ENCODE assay signal across 17 cellular contexts in genomic region chr3:141330718-141331369, GRCh38. TPM values are rescaled to one million over a fixed set of nuclear protein-coding genes. Genes with fewer than 3 reads are reported as not detected.
DNase-seq lines count a peak whose midpoint lies in the region; ATAC-seq and TF ChIP-seq lines count a peak whose summit lies in the region.
"Had no signal": no experiment of that assay in that cellular context is flagged by ENCODE, and none has a peak within 500 bp of the region (broad histone marks: within the 10 kb centered on the region; RNA-seq: fewer than 3 reads in every experiment).

No MANE protein-coding gene starts in this region.

- H3K4me2 ChIP-seq in PC-9 (peak overlapping the region; percentile 46), fibroblast of lung (ENCODE audit: extremely low read depth, insufficient read depth, low read length) (no peak overlapping the region), smooth muscle cell (peak overlapping the region; percentile 58)

- 89% methylated on average over 3 of the region's 3 CpGs for WGBS in smooth muscle cell (ENCODE audit: low lambda C conversion rate)

- peak; percentile 30 for DNase-seq in NCI-H82 (lab: John Stamatoyannopoulos, UW)
- DNase-seq in NCI-H82 treated with DMSO at 0.1 percent for 48 hours (lab: John Stamatoyannopoulos, UW; ENCODE audit: unreplicated experiment) = no peak
- no peak for DNase-seq in PC-9
- peak in 1 of 2 donors; percentile 38 for DNase-seq in fibroblast of lung (ENCODE audit: low read depth in 2 of 2)
- no peak for DNase-seq in smooth muscle cell (lab: John Stamatoyannopoulos, UW; ENCODE audit: unreplicated experiment)
- DNase-seq in KBM-7 = no peak
- no peak for DNase-seq in NCI-H345 (lab: John Stamatoyannopoulos, UW)
- DNase-seq: activated CD4-positive, alpha-beta T cell treated with anti-CD3 and anti-CD28 coated beads, Interleukin-2, amount 50 U/mL, for 4 hours; activated naive CD4-positive, alpha-beta T cell treated with anti-CD3 and anti-CD28 coated beads for 36 hours; activated T-cell treated with anti-CD3 and anti-CD28 coated beads for 4 hours; effector CD4-positive, alpha-beta T cell; NCI-H1436 treated with DMSO at 0.1 percent for 48 hours; occipital lobe; stimulated activated CD4-positive, alpha-beta T cell treated with anti-CD3 and anti-CD28 coated beads, Interleukin-4, amount 100 ng/mL, for 24 hours; T-helper 1 cell had no signal

- POLR2A ChIA-PET in PC-9 (lab: Charles Lee; ENCODE audit: unreplicated experiment) = interaction anchor here (0.6 kb wide), 1 partner anchor 21 kb away, joined by 3 read pairs; no protein-coding TSS in a partner anchor

- H3K27ac ChIP-seq in PC-9 (peak overlapping the region; percentile 67), fibroblast of lung (ENCODE audit: insufficient read depth, low read length) (peak overlapping the region; percentile 83), smooth muscle cell (ENCODE audit: low read depth) (peak overlapping the region; percentile 93)
- H3K27ac ChIP-seq: 22Rv1 had no signal

- H4K20me1 ChIP-seq in PC-9 (ENCODE audit: insufficient read depth) (no peaks in the 10 kb centered on the region), fibroblast of lung (ENCODE audit: control insufficient read depth, extremely low read depth, insufficient read depth, low read length) (no peaks in the 10 kb centered on the region), smooth muscle cell (ENCODE audit: low read depth) (no peaks in the 10 kb centered on the region)

- H3F3A ChIP-seq in PC-9 (ENCODE audit: insufficient read depth, low read depth) (peaks cover 20% of the 10 kb centered on the region), smooth muscle cell (ENCODE audit: low read depth) (peaks cover 9% of the 10 kb centered on the region)

- no peak overlapping the region for H2AFZ ChIP-seq in PC-9
- H2AFZ ChIP-seq in fibroblast of lung (ENCODE audit: low read length) = no peak overlapping the region
- H2AFZ ChIP-seq in smooth muscle cell (ENCODE audit: low read depth) = no peak overlapping the region

- in situ Hi-C loops in KBM-7 (cut with MboI; ENCODE audit: low pct_unique_long_range_greater_than_20kb, low sequenced_read_pairs) = no loop called here

- TF ChIP-seq CTCF in PC-9 (conservative IDR thresholded peaks at IDR 0.05) (no peak), fibroblast of lung (conservative IDR thresholded peaks at IDR 0.05 in 1 of 2, IDR thresholded peaks at IDR 0.05 in 1 of 2; ENCODE audit: low read depth in 1 of 2, low read length in 2 of 2) (no peak), smooth muscle cell (IDR thresholded peaks at IDR 0.05; ENCODE audit: borderline replicate concordance, insufficient read depth, poor library complexity, severe bottlenecking) (no peak)

- H3K36me3 ChIP-seq in PC-9 (ENCODE audit: low read depth) = no peaks in the 10 kb centered on the region
- H3K36me3 ChIP-seq in fibroblast of lung (ENCODE audit: control insufficient read depth, insufficient read depth, low read length) = no peaks in the 10 kb centered on the region
- no peaks in the 10 kb centered on the region for H3K36me3 ChIP-seq in smooth muscle cell (ENCODE audit: low read depth)

- intact Hi-C loops in PC-9 (cut with micrococcal nuclease; ENCODE audit: unreplicated experiment) = no loop called here

- H3K79me2 ChIP-seq in PC-9 (ENCODE audit: low read depth) = no peaks in the 10 kb centered on the region
- no peaks in the 10 kb centered on the region for H3K79me2 ChIP-seq in fibroblast of lung (ENCODE audit: control insufficient read depth, insufficient read depth, low read length)
- no peaks in the 10 kb centered on the region for H3K79me2 ChIP-seq in smooth muscle cell (ENCODE audit: low read depth)

- H3K4me1 ChIP-seq in PC-9 (replicated peaks; ENCODE audit: insufficient read depth) = peaks cover 22% of the 10 kb centered on the region
- H3K4me1 ChIP-seq in fibroblast of lung (ENCODE audit: control insufficient read depth, extremely low read depth, insufficient read depth, low read length) = peaks cover 35% of the 10 kb centered on the region
- H3K4me1 ChIP-seq in smooth muscle cell (ENCODE audit: low read depth) = no peaks in the 10 kb centered on the region

- H3K9me2 ChIP-seq in PC-9 (ENCODE audit: insufficient read depth) = no peaks in the 10 kb centered on the region

- H3K9ac ChIP-seq in fibroblast of lung (ENCODE audit: insufficient read depth, low read length) = no peak overlapping the region
- peak overlapping the region; percentile 56 for H3K9ac ChIP-seq in smooth muscle cell (ENCODE audit: low read depth)

- BruUV-seq in PC-9 (replicated peaks; lab: Mats Ljungman, UMichigan) = no TSS peak

- no peak for ATAC-seq in GM21529 (IDR thresholded peaks at IDR 0.05; ENCODE audit: unreplicated experiment)

- CTCF ChIA-PET in PC-9 (lab: Charles Lee) = interaction anchor here (0.6 to 1.3 kb wide), 3 partner anchors 19 to 99 kb away, joined by 3 to 5 read pairs (median 4); partner anchors contain the start of gene PXYLP1

- H3K27me3 ChIP-seq in PC-9 (ENCODE audit: insufficient read depth, low read depth) (no peaks in the 10 kb centered on the region), fibroblast of lung (ENCODE audit: control insufficient read depth, insufficient read depth, low read length) (no peaks in the 10 kb centered on the region), smooth muscle cell (ENCODE audit: low read depth) (no peaks in the 10 kb centered on the region)

- H3K4me3 ChIP-seq in PC-9 = no peak overlapping the region
- H3K4me3 ChIP-seq in fibroblast of lung (replicated peaks in 1 of 4; ENCODE audit: control extremely low read depth in 1 of 4, insufficient read depth in 1 of 4, low read depth in 3 of 4, low read length in 4 of 4) = no peak overlapping the region
- no peak overlapping the region for H3K4me3 ChIP-seq in smooth muscle cell

- no peaks in the 10 kb centered on the region for H3K9me3 ChIP-seq in PC-9 (ENCODE audit: insufficient read depth, low read depth)
- no peaks in the 10 kb centered on the region for H3K9me3 ChIP-seq in fibroblast of lung (ENCODE audit: control insufficient read depth, insufficient read depth, low read depth, low read length)
- no peaks in the 10 kb centered on the region for H3K9me3 ChIP-seq in smooth muscle cell (replicated peaks; ENCODE audit: low read depth)

RNA-seq across cellular contexts. Expression of gene ZBTB38, which starts 37.5 kb away (rescaled TPM):
- total RNA-seq in PC-9 (2021) (18.5 and 21.8 TPM in 2 replicates), fibroblast of lung (142 and 191 TPM in 2 replicates), smooth muscle cell (68.0 and 108 TPM in 2 replicates)
- polyA plus RNA-seq in fibroblast of lung (64.0 and 96.0 TPM in 2 replicates), smooth muscle cell (21.7 and 22.2 TPM in 2 replicates)
- 41.3 and 85.4 TPM in 2 replicates for polyA plus RNA-seq in fibroblast of lung (2012)
- 105 and 128 TPM in 2 replicates for polyA minus RNA-seq in fibroblast of lung (ENCODE audit: low replicate concordance)
